ENCODE assay signal across 8 cellular contexts in the genomic region with DNA sequence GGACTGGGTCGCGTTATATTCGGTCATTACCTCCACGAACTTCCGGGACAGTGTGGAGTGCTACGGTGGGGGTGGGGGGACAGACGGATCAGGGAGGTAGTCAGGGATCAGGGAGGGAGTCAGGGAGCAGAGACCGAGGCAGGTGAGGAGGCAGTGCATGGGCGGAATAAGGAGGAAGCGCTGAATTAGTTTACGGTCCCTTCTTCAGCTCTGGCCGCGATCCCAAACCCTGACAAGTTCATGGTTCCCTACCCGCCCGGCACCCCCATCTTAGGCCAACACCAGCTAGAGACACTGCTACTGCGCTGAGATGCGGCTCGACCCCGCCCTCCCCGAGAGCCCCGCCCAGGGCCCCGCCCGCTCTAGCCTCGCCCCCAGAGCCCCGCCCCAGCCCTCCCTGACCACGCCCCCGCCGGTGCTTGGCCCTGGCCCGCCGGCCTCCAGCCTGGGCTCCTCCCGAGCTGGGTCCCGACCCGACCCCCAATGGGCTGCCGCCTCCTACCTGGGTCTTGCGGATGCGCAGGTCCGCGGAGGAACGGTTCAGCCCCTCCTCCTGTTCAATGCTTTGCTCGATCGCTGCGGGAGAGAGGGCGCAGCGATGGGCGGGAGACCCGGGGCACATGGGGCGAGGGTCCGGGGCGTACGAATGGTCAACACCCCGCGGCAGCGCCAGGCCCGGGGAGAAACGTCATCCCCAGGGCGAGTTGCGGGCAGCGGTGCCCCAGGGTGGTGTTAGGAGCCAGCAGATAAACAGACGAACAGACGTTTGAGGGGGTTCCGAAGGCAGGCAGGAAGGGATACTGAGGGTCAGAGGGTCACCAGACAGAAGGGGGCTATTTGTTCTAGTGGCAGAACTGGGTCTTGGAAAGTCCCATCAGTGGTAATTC. TPM values are rescaled to one million over a fixed set of nuclear protein-coding genes. Genes with fewer than 3 reads are reported as not detected.
DNase-seq lines count a peak whose midpoint lies in the region; ATAC-seq and TF ChIP-seq lines count a peak whose summit lies in the region.

No MANE protein-coding gene starts in this region.

- TF ChIP-seq CTCF in cardiac muscle cell (IDR thresholded peaks at IDR 0.05; ENCODE audit: low read depth, low read length) (no peak), psoas muscle (IDR thresholded peaks at IDR 0.05) (no peak)

- ATAC-seq in GM19328 (IDR thresholded peaks at IDR 0.05; ENCODE audit: unreplicated experiment) (peak; percentile 74), HG03571 (IDR thresholded peaks at IDR 0.05; ENCODE audit: unreplicated experiment) (peak; percentile 74), psoas muscle (peak; percentile 94 to 98 (median 95))

- peak; percentile 35 for DNase-seq in Ammon's horn (ENCODE audit: low spot score)
- DNase-seq in SK-N-MC (ENCODE audit: low read depth, low spot score): no peak
- DNase-seq in activated naive CD4-positive, alpha-beta T cell treated with anti-CD3 and anti-CD28 coated beads, Interleukin-2, amount 50 U/mL, for 16 hours: peak; percentile 79
- DNase-seq in cardiac muscle cell (ENCODE audit: low read depth in 1 of 2, low spot score in 1 of 2): peak; percentile 68 to 76
- DNase-seq in psoas muscle: peak; percentile 88 to 91

- no peak overlapping the region for H3K9ac ChIP-seq in SK-N-MC (ENCODE audit: insufficient read length)

- H3K9me3 ChIP-seq in SK-N-MC (ENCODE audit: low read depth, low read length): no peaks in the 10 kb centered on the region
- no peaks in the 10 kb centered on the region for H3K9me3 ChIP-seq in cardiac muscle cell (ENCODE audit: low read depth)
- no peaks in the 10 kb centered on the region for H3K9me3 ChIP-seq in psoas muscle

- H3K36me3 ChIP-seq in SK-N-MC (ENCODE audit: insufficient read depth, low read length) (no peaks in the 10 kb centered on the region), cardiac muscle cell (no peaks in the 10 kb centered on the region), psoas muscle (ENCODE audit: insufficient read depth in 1 of 2, low read depth in 1 of 2) (no peaks in the 10 kb centered on the region), urinary bladder (ENCODE audit: insufficient read depth) (no peaks in the 10 kb centered on the region)

- H3K4me3 ChIP-seq in SK-N-MC: peak overlapping the region; percentile 73
- H3K4me3 ChIP-seq in cardiac muscle cell: peak overlapping the region; percentile 30
- peak overlapping the region; percentile 73 for H3K4me3 ChIP-seq in psoas muscle
- H3K4me3 ChIP-seq in urinary bladder (ENCODE audit: low read depth, low read length): peak overlapping the region; percentile 49

- H3K27me3 ChIP-seq in cardiac muscle cell (peaks cover 14% of the 10 kb centered on the region), psoas muscle (ENCODE audit: insufficient read depth in 3 of 3, low read length in 2 of 3) (no peaks in the 10 kb centered on the region)

- 5 to 8% (median 6%) methylated on average over 48 to 61 of the region's 61 CpGs for WGBS in psoas muscle, 3 donors
- WGBS in urinary bladder: 5% methylated on average over 61 of the region's 61 CpGs

- H3K27ac ChIP-seq in SK-N-MC (no peak overlapping the region), cardiac muscle cell (no peak overlapping the region), psoas muscle (peak overlapping the region; percentile 55), urinary bladder (ENCODE audit: low read depth) (no peak overlapping the region)

- H3K4me1 ChIP-seq in cardiac muscle cell (ENCODE audit: low read depth) (peaks cover 9% of the 10 kb centered on the region), psoas muscle (peaks cover 6% of the 10 kb centered on the region), urinary bladder (ENCODE audit: insufficient read depth) (no peaks in the 10 kb centered on the region)

- intact Hi-C loops in psoas muscle (cut with DNase I): loop anchor here in 1 of 2 donors (5.0 to 10.0 kb wide), 2 partner anchors 35 to 58 kb away; a partner anchor contains a TSS

RNA-seq across cellular contexts. Expression of a gene that starts 12.2 kb away (rescaled TPM):
- 5.8 and 6.5 TPM in 2 replicates for total RNA-seq in cardiac muscle cell
- 7.5 and 8.5 TPM in 2 replicates for polyA plus RNA-seq in cardiac muscle cell
- total RNA-seq in psoas muscle: 10 to 100 TPM in 1 of 4 donors, 1 to 10 TPM in 3; 3.2 to 12.8 (median 5.4) TPM
- polyA plus RNA-seq in psoas muscle: 1 to 10 TPM; 3.5 to 4.9 (median 4.1) TPM
- 11.0 TPM for total RNA-seq in urinary bladder
- polyA plus RNA-seq in urinary bladder: 20.3 TPM

RNA-seq across cellular contexts. Expression of a gene that starts 13.2 kb away (rescaled TPM):
- total RNA-seq in cardiac muscle cell (8.1 and 13.7 TPM in 2 replicates), psoas muscle (under 1 TPM in 3 of 4 donors, not detected in 1; 0.11 to 0.64 (median 0.26) TPM), urinary bladder (0.74 TPM)
- polyA plus RNA-seq in cardiac muscle cell (5.6 and 8.0 TPM in 2 replicates), psoas muscle (under 1 TPM; 0.04 to 0.14 (median 0.05) TPM), urinary bladder (0.47 TPM)

RNA-seq across cellular contexts. Expression of a gene that starts 36.1 kb away (rescaled TPM):
- total RNA-seq in cardiac muscle cell: 25.3 and 26.7 TPM in 2 replicates
- 48.3 and 53.2 TPM in 2 replicates for polyA plus RNA-seq in cardiac muscle cell
- 10 to 100 TPM; 47.6 to 57.8 (median 51.6) TPM for total RNA-seq in psoas muscle
- polyA plus RNA-seq in psoas muscle: 100 to 1,000 TPM in 1 of 3 donors, 10 to 100 TPM in 2; 61.8 to 123 (median 83.3) TPM
- total RNA-seq in urinary bladder: 18.0 TPM
- polyA plus RNA-seq in urinary bladder: 68.2 TPM

RNA-seq across cellular contexts. Expression of a gene that starts 39.7 kb away (rescaled TPM):
- 10.4 and 32.3 TPM in 2 replicates for total RNA-seq in cardiac muscle cell
- polyA plus RNA-seq in cardiac muscle cell: 1.9 and 4.4 TPM in 2 replicates
- 10 to 100 TPM; 13.3 to 19.0 (median 16.2) TPM for total RNA-seq in psoas muscle
- 10 to 100 TPM in 1 of 3 donors, 1 to 10 TPM in 2; 7.9 to 15.9 (median 9.4) TPM for polyA plus RNA-seq in psoas muscle
- total RNA-seq in urinary bladder: 2.9 TPM
- 14.6 TPM for polyA plus RNA-seq in urinary bladder

RNA-seq across cellular contexts. Expression of a gene that starts 48.4 kb away (rescaled TPM):
- total RNA-seq in cardiac muscle cell (88.5 and 123 TPM in 2 replicates), psoas muscle (1 to 10 TPM; 3.6 to 5.8 (median 5.5) TPM), urinary bladder (16.7 TPM)
- polyA plus RNA-seq in cardiac muscle cell (94.5 and 101 TPM in 2 replicates), psoas muscle (1 to 10 TPM; 3.5 to 6.0 (median 4.0) TPM), urinary bladder (39.7 TPM)
